In genomic region chr1:5765465-5765864, GRCh38 we compare ENCODE assay signal across 19 cellular contexts.
DNase-seq lines count a peak whose midpoint lies in the region; ATAC-seq, FAIRE-seq and TF ChIP-seq lines count a peak whose summit lies in the region.
"Had no signal": no experiment of that assay in that cellular context is flagged by ENCODE, and none has a peak within 500 bp of the region (broad histone marks: within the 10 kb centered on the region; RNA-seq: fewer than 3 reads in every experiment).

No MANE protein-coding gene starts in this region.

- H3K27me3 Mint-ChIP-seq in WTC11 (ENCODE audit: low read depth): no peaks in the 10 kb centered on the region; the same call in 1 of the 2 replicates

- FAIRE-seq in D721Med (lab: Jason Lieb, UNC): no peak

- POLR2A ChIA-PET in WTC11 (lab: Charles Lee): no interaction called here

- peaks cover 50% of the 10 kb centered on the region for H3K4me1 Mint-ChIP-seq in WTC11
- H3K4me1 Mint-ChIP-seq: CD4-positive, CD25-positive, alpha-beta regulatory T cell had no signal

- H3K36me3 Mint-ChIP-seq in WTC11: peaks cover 17% of the 10 kb centered on the region
- H3K36me3 Mint-ChIP-seq: CD4-positive, CD25-positive, alpha-beta regulatory T cell had no signal

- ATAC-seq in WTC11: no peak
- no peak for ATAC-seq in GM19324 (IDR thresholded peaks at IDR 0.05; ENCODE audit: low FRiP score, unreplicated experiment)

- CTCF ChIA-PET in WTC11 (lab: Charles Lee): interaction anchor here (0.9 to 2.9 kb wide), 5 partner anchors 13 to 439 kb away, joined by 3 to 33 read pairs (median 5); no protein-coding TSS in a partner anchor

- H3K4me3 Mint-ChIP-seq in WTC11: no peak overlapping the region
- H3K4me3 Mint-ChIP-seq: CD4-positive, CD25-positive, alpha-beta regulatory T cell; T-helper 1 cell treated with Interleukin-12 subunit alpha and Interleukin-12 subunit beta and Interleukin-4 antibody, amounts not matched to agents 30 μg/mL and 1 μg/mL, for 36 hours had no signal

- DNase-seq in NCI-H748 (lab: John Stamatoyannopoulos, UW; ENCODE audit: unreplicated experiment) (peak; percentile 40), NCI-H748 treated with DMSO at 0.1 percent for 48 hours (lab: John Stamatoyannopoulos, UW) (no peak), NCI-H2029 (lab: John Stamatoyannopoulos, UW) (peak; percentile 22), WTC11 (ENCODE audit: low spot score) (no peak), HuH-7 (ENCODE audit: low spot score) (no peak), D721Med (ENCODE audit: insufficient read length, low spot score) (no peak)
- no peak for DNase-seq in activated CD4-positive, alpha-beta T cell treated with anti-CD3 and anti-CD28 coated beads for 48 hours
- DNase-seq: BE2C; Caco-2; CD4-positive, CD25-positive, alpha-beta regulatory T cell; Kasumi-1; MM.1S; NCI-H1092 treated with DMSO at 0.1 percent for 48 hours; NCI-H1930; NCI-H2227 treated with DMSO at 0.1 percent for 48 hours; NCI-H524 treated with DMSO at 0.1 percent for 48 hours; NK-92 treated with Interleukin-12 subunit alpha and Interleukin-12 subunit beta, amount 100 ng/mL, for 24 hours had no signal

- peak overlapping the region; percentile 2; the same call in 1 of the 2 replicates for H3K27ac Mint-ChIP-seq in WTC11
- H3K27ac Mint-ChIP-seq: CD4-positive, CD25-positive, alpha-beta regulatory T cell; T-helper 1 cell treated with Interleukin-12 subunit alpha and Interleukin-12 subunit beta and Interleukin-4 antibody, amounts not matched to agents 30 μg/mL and 1 μg/mL, for 36 hours had no signal

- TF ChIP-seq CTCF in WTC11 (IDR thresholded peaks at IDR 0.05) (no peak), D721Med (IDR thresholded peaks at IDR 0.05; ENCODE audit: insufficient read depth, missing control alignments) (no peak)

- H3K9me3 Mint-ChIP-seq in WTC11: peaks cover 29% of the 10 kb centered on the region

TF ChIP-seq in WTC11, 78 proteins besides CTCF, POLR2A, EP300 and RAD21:
- no peak for TF ChIP-seq IRF1 (CRISPR knock-in tag; IDR thresholded peaks at IDR 0.05)
- no peak for TF ChIP-seq ATF2 (CRISPR knock-in tag; IDR thresholded peaks at IDR 0.05; ENCODE audit: borderline replicate concordance, low read depth)
- TF ChIP-seq GTF2I (CRISPR knock-in tag; conservative IDR thresholded peaks at IDR 0.05): no peak
- no peak for TF ChIP-seq HMGA2 (CRISPR knock-in tag; IDR thresholded peaks at IDR 0.05)
- no peak for TF ChIP-seq ZNF512 (CRISPR knock-in tag; IDR thresholded peaks at IDR 0.05; ENCODE audit: borderline replicate concordance)
- no peak for TF ChIP-seq CBFB (CRISPR knock-in tag; IDR thresholded peaks at IDR 0.05; ENCODE audit: low read depth)
- no peak for TF ChIP-seq RORB (CRISPR knock-in tag; IDR thresholded peaks at IDR 0.05)
- no peak for TF ChIP-seq E2F4 (CRISPR knock-in tag; IDR thresholded peaks at IDR 0.05; ENCODE audit: borderline replicate concordance, low read depth)
- TF ChIP-seq PRRX2 (CRISPR knock-in tag; IDR thresholded peaks at IDR 0.05): no peak
- TF ChIP-seq GRHL2 (CRISPR knock-in tag; IDR thresholded peaks at IDR 0.05; ENCODE audit: insufficient replicate concordance, severe bottlenecking): no peak
- TF ChIP-seq FOXJ3 (CRISPR knock-in tag; IDR thresholded peaks at IDR 0.05; ENCODE audit: borderline replicate concordance): no peak
- no peak for TF ChIP-seq NFE2L1 (CRISPR knock-in tag; IDR thresholded peaks at IDR 0.05)
- no peak for TF ChIP-seq CREB1 (CRISPR knock-in tag; IDR thresholded peaks at IDR 0.05)
- TF ChIP-seq ATF6 (CRISPR knock-in tag; IDR thresholded peaks at IDR 0.05): no peak
- TF ChIP-seq KAT7 (CRISPR knock-in tag; IDR thresholded peaks at IDR 0.05; ENCODE audit: borderline replicate concordance): no peak
- TF ChIP-seq E2F5 (CRISPR knock-in tag; IDR thresholded peaks at IDR 0.05): no peak
- no peak for TF ChIP-seq FOXP4 (CRISPR knock-in tag; IDR thresholded peaks at IDR 0.05)
- TF ChIP-seq ELF4 (CRISPR knock-in tag; IDR thresholded peaks at IDR 0.05; ENCODE audit: low read depth): no peak
- no peak for TF ChIP-seq ZNF396 (CRISPR knock-in tag; IDR thresholded peaks at IDR 0.05; ENCODE audit: borderline replicate concordance)

Comparison
In these comparisons a context has a peak if more than half of its experiments do, and no peak if none do; other contexts are left out.
1. DNase-seq: peak in NCI-H748 (single experiment) and NCI-H2029 (single experiment); none in NCI-H748 treated with DMSO at 0.1 percent for 48 hours (single experiment), WTC11 (single experiment), activated CD4-positive, alpha-beta T cell treated with anti-CD3 and anti-CD28 coated beads for 48 hours (single experiment), HuH-7 (single experiment) and D721Med (single experiment).